Comparison of ENCODE assay signal across 1 cellular context in the genomic region with DNA sequence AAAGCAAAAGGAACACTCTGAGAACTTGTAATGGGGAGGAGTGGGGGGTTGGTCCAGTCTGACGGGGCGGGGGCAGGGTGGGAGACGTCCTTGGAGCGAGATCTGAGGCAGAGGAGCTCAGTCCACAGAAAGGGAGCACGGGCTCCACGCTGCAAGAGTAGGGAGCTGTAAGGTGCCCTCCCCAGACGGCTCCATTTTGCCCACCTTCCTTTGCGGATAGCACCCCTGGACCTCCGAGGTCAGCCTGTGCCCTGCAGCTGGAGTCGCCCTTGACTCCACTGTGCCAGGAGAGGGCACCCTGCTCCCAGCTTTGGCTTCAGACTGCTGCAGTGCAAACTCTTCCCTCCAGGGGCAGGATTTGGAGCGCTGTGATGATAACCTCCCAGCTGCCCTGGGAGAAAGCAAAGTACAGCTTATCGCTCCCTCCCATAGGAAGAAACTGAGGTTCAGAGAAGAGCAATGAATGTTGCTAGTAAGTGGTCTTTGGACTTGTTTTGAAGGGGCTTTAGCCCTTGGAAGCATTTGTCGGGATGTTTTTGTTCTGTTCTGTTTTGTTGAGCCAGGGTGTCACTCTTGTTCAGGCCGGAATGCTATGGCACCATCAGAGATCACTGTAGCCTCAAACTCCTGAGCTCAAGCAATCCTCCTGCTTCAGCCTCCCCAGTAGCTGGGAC.
TF ChIP-seq lines count a peak whose summit lies in the region.

No MANE protein-coding gene starts in this region.

TF ChIP-seq in HepG2, 621 proteins besides CTCF, POLR2A, EP300 and RAD21 (continued from another document and continues in another):
- no peak; the same call in none of the 2 replicates for TF ChIP-seq GZF1 (CRISPR knock-in tag; IDR thresholded peaks at IDR 0.05)
- TF ChIP-seq ZNF333 (CRISPR knock-in tag; IDR thresholded peaks at IDR 0.05; ENCODE audit: borderline replicate concordance): no peak
- TF ChIP-seq JARID2 (CRISPR knock-in tag; IDR thresholded peaks at IDR 0.05; ENCODE audit: insufficient replicate concordance): peak; percentile 95
- peak; percentile 80; the same call in 1 of the 2 replicates for TF ChIP-seq ZNF724P (CRISPR knock-in tag; IDR thresholded peaks at IDR 0.05; ENCODE audit: borderline replicate concordance)
- TF ChIP-seq ZNF781 (CRISPR knock-in tag; IDR thresholded peaks at IDR 0.05; ENCODE audit: borderline replicate concordance, not compliant biosample characterization): peak; percentile 92
- TF ChIP-seq SP2 (CRISPR knock-in tag; IDR thresholded peaks at IDR 0.05): no peak
- TF ChIP-seq, protein P1, sequence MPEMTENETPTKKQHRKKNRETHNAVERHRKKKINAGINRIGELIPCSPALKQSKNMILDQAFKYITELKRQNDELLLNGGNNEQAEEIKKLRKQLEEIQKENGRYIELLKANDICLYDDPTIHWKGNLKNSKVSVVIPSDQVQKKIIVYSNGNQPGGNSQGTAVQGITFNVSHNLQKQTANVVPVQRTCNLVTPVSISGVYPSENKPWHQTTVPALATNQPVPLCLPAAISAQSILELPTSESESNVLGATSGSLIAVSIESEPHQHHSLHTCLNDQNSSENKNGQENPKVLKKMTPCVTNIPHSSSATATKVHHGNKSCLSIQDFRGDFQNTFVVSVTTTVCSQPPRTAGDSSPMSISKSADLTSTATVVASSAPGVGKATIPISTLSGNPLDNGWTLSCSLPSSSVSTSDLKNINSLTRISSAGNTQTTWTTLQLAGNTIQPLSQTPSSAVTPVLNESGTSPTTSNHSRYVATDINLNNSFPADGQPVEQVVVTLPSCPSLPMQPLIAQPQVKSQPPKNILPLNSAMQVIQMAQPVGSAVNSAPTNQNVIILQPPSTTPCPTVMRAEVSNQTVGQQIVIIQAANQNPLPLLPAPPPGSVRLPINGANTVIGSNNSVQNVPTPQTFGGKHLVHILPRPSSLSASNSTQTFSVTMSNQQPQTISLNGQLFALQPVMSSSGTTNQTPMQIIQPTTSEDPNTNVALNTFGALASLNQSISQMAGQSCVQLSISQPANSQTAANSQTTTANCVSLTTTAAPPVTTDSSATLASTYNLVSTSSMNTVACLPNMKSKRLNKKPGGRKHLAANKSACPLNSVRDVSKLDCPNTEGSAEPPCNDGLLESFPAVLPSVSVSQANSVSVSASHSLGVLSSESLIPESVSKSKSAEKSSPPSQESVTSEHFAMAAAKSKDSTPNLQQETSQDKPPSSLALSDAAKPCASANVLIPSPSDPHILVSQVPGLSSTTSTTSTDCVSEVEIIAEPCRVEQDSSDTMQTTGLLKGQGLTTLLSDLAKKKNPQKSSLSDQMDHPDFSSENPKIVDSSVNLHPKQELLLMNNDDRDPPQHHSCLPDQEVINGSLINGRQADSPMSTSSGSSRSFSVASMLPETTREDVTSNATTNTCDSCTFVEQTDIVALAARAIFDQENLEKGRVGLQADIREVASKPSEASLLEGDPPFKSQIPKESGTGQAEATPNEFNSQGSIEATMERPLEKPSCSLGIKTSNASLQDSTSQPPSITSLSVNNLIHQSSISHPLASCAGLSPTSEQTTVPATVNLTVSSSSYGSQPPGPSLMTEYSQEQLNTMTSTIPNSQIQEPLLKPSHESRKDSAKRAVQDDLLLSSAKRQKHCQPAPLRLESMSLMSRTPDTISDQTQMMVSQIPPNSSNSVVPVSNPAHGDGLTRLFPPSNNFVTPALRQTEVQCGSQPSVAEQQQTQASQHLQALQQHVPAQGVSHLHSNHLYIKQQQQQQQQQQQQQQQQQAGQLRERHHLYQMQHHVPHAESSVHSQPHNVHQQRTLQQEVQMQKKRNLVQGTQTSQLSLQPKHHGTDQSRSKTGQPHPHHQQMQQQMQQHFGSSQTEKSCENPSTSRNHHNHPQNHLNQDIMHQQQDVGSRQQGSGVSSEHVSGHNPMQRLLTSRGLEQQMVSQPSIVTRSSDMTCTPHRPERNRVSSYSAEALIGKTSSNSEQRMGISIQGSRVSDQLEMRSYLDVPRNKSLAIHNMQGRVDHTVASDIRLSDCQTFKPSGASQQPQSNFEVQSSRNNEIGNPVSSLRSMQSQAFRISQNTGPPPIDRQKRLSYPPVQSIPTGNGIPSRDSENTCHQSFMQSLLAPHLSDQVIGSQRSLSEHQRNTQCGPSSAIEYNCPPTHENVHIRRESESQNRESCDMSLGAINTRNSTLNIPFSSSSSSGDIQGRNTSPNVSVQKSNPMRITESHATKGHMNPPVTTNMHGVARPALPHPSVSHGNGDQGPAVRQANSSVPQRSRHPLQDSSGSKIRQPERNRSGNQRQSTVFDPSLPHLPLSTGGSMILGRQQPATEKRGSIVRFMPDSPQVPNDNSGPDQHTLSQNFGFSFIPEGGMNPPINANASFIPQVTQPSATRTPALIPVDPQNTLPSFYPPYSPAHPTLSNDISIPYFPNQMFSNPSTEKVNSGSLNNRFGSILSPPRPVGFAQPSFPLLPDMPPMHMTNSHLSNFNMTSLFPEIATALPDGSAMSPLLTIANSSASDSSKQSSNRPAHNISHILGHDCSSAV (CRISPR knock-in tag; IDR thresholded peaks at IDR 0.05; ENCODE audit: borderline replicate concordance): 0 out of 2 replicates have a peak, but pooled peaks have one; percentile 44
- TF ChIP-seq SATB2 (CRISPR knock-in tag; IDR thresholded peaks at IDR 0.05): no peak
- peak; percentile 18; the same call in 1 of the 2 replicates for TF ChIP-seq MEIS2 (CRISPR knock-in tag; IDR thresholded peaks at IDR 0.05)
- no peak for TF ChIP-seq SRY (CRISPR knock-in tag; IDR thresholded peaks at IDR 0.05)
- TF ChIP-seq ZNF224 (CRISPR knock-in tag; IDR thresholded peaks at IDR 0.05): no peak
- TF ChIP-seq SETDB1 (CRISPR knock-in tag; IDR thresholded peaks at IDR 0.05; ENCODE audit: borderline replicate concordance): no peak
- TF ChIP-seq DZIP1 (CRISPR knock-in tag; IDR thresholded peaks at IDR 0.05): no peak
- no peak for TF ChIP-seq MTA3 (CRISPR knock-in tag; IDR thresholded peaks at IDR 0.05)
- TF ChIP-seq HNRNPK (IDR thresholded peaks at IDR 0.05; ENCODE audit: low read depth, low read length, poor library complexity, severe bottlenecking): no peak
- peak; percentile 81 for TF ChIP-seq KDM1A (CRISPR knock-in tag; IDR thresholded peaks at IDR 0.05)
- TF ChIP-seq POGZ (CRISPR knock-in tag; IDR thresholded peaks at IDR 0.05): peak; percentile 94
- peak; percentile 99 for TF ChIP-seq KDM3A (CRISPR knock-in tag; IDR thresholded peaks at IDR 0.05; ENCODE audit: low read depth)
- no peak for TF ChIP-seq CBFB (CRISPR knock-in tag; IDR thresholded peaks at IDR 0.05)
- TF ChIP-seq, protein P2, sequence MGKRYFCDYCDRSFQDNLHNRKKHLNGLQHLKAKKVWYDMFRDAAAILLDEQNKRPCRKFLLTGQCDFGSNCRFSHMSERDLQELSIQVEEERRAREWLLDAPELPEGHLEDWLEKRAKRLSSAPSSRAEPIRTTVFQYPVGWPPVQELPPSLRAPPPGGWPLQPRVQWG (CRISPR knock-in tag; IDR thresholded peaks at IDR 0.05; ENCODE audit: borderline replicate concordance, low read depth): no peak
- peak; percentile 85; the same call in 1 of the 2 replicates for TF ChIP-seq IRF9 (CRISPR knock-in tag; IDR thresholded peaks at IDR 0.05; ENCODE audit: borderline replicate concordance)
- TF ChIP-seq ZFAT (CRISPR knock-in tag; conservative IDR thresholded peaks at IDR 0.05): no peak
- TF ChIP-seq ZKSCAN8 (CRISPR knock-in tag; IDR thresholded peaks at IDR 0.05; ENCODE audit: borderline replicate concordance): peak; percentile 90
- TF ChIP-seq, protein P3, sequence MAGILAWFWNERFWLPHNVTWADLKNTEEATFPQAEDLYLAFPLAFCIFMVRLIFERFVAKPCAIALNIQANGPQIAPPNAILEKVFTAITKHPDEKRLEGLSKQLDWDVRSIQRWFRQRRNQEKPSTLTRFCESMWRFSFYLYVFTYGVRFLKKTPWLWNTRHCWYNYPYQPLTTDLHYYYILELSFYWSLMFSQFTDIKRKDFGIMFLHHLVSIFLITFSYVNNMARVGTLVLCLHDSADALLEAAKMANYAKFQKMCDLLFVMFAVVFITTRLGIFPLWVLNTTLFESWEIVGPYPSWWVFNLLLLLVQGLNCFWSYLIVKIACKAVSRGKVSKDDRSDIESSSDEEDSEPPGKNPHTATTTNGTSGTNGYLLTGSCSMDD (CRISPR knock-in tag; IDR thresholded peaks at IDR 0.05): no peak
- TF ChIP-seq TSC22D2 (CRISPR knock-in tag; IDR thresholded peaks at IDR 0.05; ENCODE audit: borderline replicate concordance): peak; percentile 95
- 0 out of 2 replicates have a peak, but pooled peaks have one; percentile 45 for TF ChIP-seq ZNF577 (CRISPR knock-in tag; IDR thresholded peaks at IDR 0.05; ENCODE audit: borderline replicate concordance, low read depth)
- TF ChIP-seq ZNF607 (CRISPR knock-in tag; IDR thresholded peaks at IDR 0.05; ENCODE audit: borderline replicate concordance): peak; percentile 50; the same call in 1 of the 2 replicates
- peak; percentile 97 for TF ChIP-seq AHR (CRISPR knock-in tag; IDR thresholded peaks at IDR 0.05)
- peak; percentile 73 for TF ChIP-seq ZNF343 (CRISPR knock-in tag; IDR thresholded peaks at IDR 0.05)
- TF ChIP-seq ZIK1 (CRISPR knock-in tag; IDR thresholded peaks at IDR 0.05; ENCODE audit: borderline replicate concordance, low read depth): peak; percentile 53; the same call in 1 of the 2 replicates
- no peak for TF ChIP-seq SNAI1 (CRISPR knock-in tag; IDR thresholded peaks at IDR 0.05; ENCODE audit: borderline replicate concordance)
- TF ChIP-seq FOXJ3 (CRISPR knock-in tag; IDR thresholded peaks at IDR 0.05; ENCODE audit: borderline replicate concordance): no peak
- peak; percentile 93 for TF ChIP-seq HNF4A (CRISPR knock-in tag; IDR thresholded peaks at IDR 0.05)
- no peak; the same call in 1 of the 2 replicates for TF ChIP-seq RFXAP (CRISPR knock-in tag; IDR thresholded peaks at IDR 0.05; ENCODE audit: borderline replicate concordance)
- TF ChIP-seq, protein P4, sequence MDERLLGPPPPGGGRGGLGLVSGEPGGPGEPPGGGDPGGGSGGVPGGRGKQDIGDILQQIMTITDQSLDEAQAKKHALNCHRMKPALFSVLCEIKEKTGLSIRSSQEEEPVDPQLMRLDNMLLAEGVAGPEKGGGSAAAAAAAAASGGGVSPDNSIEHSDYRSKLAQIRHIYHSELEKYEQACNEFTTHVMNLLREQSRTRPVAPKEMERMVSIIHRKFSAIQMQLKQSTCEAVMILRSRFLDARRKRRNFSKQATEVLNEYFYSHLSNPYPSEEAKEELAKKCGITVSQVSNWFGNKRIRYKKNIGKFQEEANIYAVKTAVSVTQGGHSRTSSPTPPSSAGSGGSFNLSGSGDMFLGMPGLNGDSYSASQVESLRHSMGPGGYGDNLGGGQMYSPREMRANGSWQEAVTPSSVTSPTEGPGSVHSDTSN (CRISPR knock-in tag; IDR thresholded peaks at IDR 0.05): no peak
- no peak for TF ChIP-seq PCBP1 (IDR thresholded peaks at IDR 0.05; ENCODE audit: borderline replicate concordance, low read depth, low read length)
- peak; percentile 81; the same call in 1 of the 2 replicates for TF ChIP-seq HNRNPL (IDR thresholded peaks at IDR 0.05; ENCODE audit: low read depth, low read length)
- TF ChIP-seq ZNF674 (CRISPR knock-in tag; IDR thresholded peaks at IDR 0.05; ENCODE audit: low read depth): peak; percentile 89; the same call in 1 of the 2 replicates
- TF ChIP-seq MAFF (IDR thresholded peaks at IDR 0.05; ENCODE audit: low read depth, low read length): peak; percentile 43; the same call in 1 of the 2 replicates
- peak; percentile 99 for TF ChIP-seq XRCC5 (optimal IDR thresholded peaks at IDR 0.05; ENCODE audit: low read length)
- TF ChIP-seq ZSCAN22 (CRISPR knock-in tag; IDR thresholded peaks at IDR 0.05): no peak
- peak; percentile 97 for TF ChIP-seq ZBTB38 (CRISPR knock-in tag; IDR thresholded peaks at IDR 0.05)
- no peak for TF ChIP-seq SKIL (CRISPR knock-in tag; IDR thresholded peaks at IDR 0.05; ENCODE audit: borderline replicate concordance)
- TF ChIP-seq ZNF850 (CRISPR knock-in tag; conservative IDR thresholded peaks at IDR 0.05): no peak; the same call in 1 of the 2 replicates
- no peak for TF ChIP-seq ZNF816 (CRISPR knock-in tag; IDR thresholded peaks at IDR 0.05; ENCODE audit: borderline replicate concordance)
- peak; percentile 90 for TF ChIP-seq ELF3 (CRISPR knock-in tag; IDR thresholded peaks at IDR 0.05)
- peak; percentile 45; the same call in 1 of the 2 replicates for TF ChIP-seq ZNF616 (CRISPR knock-in tag; IDR thresholded peaks at IDR 0.05; ENCODE audit: low read depth)
